ENCODE assay signal across 8 cellular contexts in genomic region chr10:23158370-23158769, GRCh38. TPM values are rescaled to one million over a fixed set of nuclear protein-coding genes. Genes with fewer than 3 reads are reported as not detected.
DNase-seq lines count a peak whose midpoint lies in the region; ATAC-seq and TF ChIP-seq lines count a peak whose summit lies in the region.

No MANE protein-coding gene starts in this region.

- H3K36me3 Mint-ChIP-seq in nephron (ENCODE audit: low read depth) = no peaks in the 10 kb centered on the region

- DNase-seq in AG08396 (ENCODE audit: low spot score) (peak; percentile 81), NCI-H2196 treated with DMSO at 0.1 percent for 48 hours (lab: John Stamatoyannopoulos, UW; ENCODE audit: unreplicated experiment) (peak; percentile 16), fibroblast of lung (ENCODE audit: low read depth in 2 of 2) (peak; percentile 42 to 74)
- DNase-seq in activated CD4-positive, alpha-beta T cell treated with anti-CD3 and anti-CD28 coated beads, Interleukin-2, amount 50 U/mL, for 1 hour = peak; percentile 22

- H3K36me3 ChIP-seq in fibroblast of lung (ENCODE audit: control insufficient read depth, insufficient read depth, low read length) = no peaks in the 10 kb centered on the region

- no peaks in the 10 kb centered on the region for H3K27me3 ChIP-seq in fibroblast of lung (ENCODE audit: control insufficient read depth, insufficient read depth, low read length)

- peaks cover 5% of the 10 kb centered on the region for H3K9me3 Mint-ChIP-seq in nephron

- ATAC-seq in HG03025 (IDR thresholded peaks at IDR 0.05; ENCODE audit: low FRiP score, unreplicated experiment) (peak; percentile 76), HG03469 (IDR thresholded peaks at IDR 0.05; ENCODE audit: unreplicated experiment) (no peak)

- H3K27ac Mint-ChIP-seq in nephron = no peak overlapping the region

- peak overlapping the region in 1 of 4 experiments; percentile 12 for H3K4me3 ChIP-seq in fibroblast of lung (replicated peaks in 1 of 4; ENCODE audit: control extremely low read depth in 1 of 4, insufficient read depth in 1 of 4, low read depth in 3 of 4, low read length in 4 of 4)

- no peak overlapping the region for H3K27ac ChIP-seq in fibroblast of lung (ENCODE audit: insufficient read depth, low read length)

- no peaks in the 10 kb centered on the region for H3K79me2 ChIP-seq in fibroblast of lung (ENCODE audit: control insufficient read depth, insufficient read depth, low read length)

- no peak overlapping the region for H2AFZ ChIP-seq in fibroblast of lung (ENCODE audit: low read length)

- peaks cover 64% of the 10 kb centered on the region for H3K27me3 Mint-ChIP-seq in nephron (ENCODE audit: low read depth)

- no peaks in the 10 kb centered on the region for H4K20me1 ChIP-seq in fibroblast of lung (ENCODE audit: control insufficient read depth, extremely low read depth, insufficient read depth, low read length)

- peak overlapping the region; percentile 23 for H3K4me2 ChIP-seq in fibroblast of lung (ENCODE audit: extremely low read depth, insufficient read depth, low read length)

- H3K4me1 Mint-ChIP-seq in nephron = peaks cover 14% of the 10 kb centered on the region

- TF ChIP-seq CTCF in GM12874 (IDR thresholded peaks at IDR 0.05; ENCODE audit: insufficient read depth, low read depth, low read length) (peak; percentile 83), fibroblast of lung (conservative IDR thresholded peaks at IDR 0.05 in 1 of 2, IDR thresholded peaks at IDR 0.05 in 1 of 2; ENCODE audit: low read depth in 1 of 2, low read length in 2 of 2) (peak; percentile 86 to 92), nephron (IDR thresholded peaks at IDR 0.05; ENCODE audit: unreplicated experiment in 3 of 3) (peak; percentile 83 to 94 (median 84))

- H3K9me3 ChIP-seq in fibroblast of lung (ENCODE audit: control insufficient read depth, insufficient read depth, low read depth, low read length) = no peaks in the 10 kb centered on the region

- H3K4me1 ChIP-seq in fibroblast of lung (ENCODE audit: control insufficient read depth, extremely low read depth, insufficient read depth, low read length) = peaks cover 2% of the 10 kb centered on the region

- H3K9ac ChIP-seq in fibroblast of lung (ENCODE audit: insufficient read depth, low read length) = no peak overlapping the region

- no peak overlapping the region for H3K4me3 Mint-ChIP-seq in nephron

RNA-seq across cellular contexts. Expression of gene PTF1A, which starts 33.7 kb away (rescaled TPM):
- not detected in 2 replicates for total RNA-seq in fibroblast of lung
- polyA plus RNA-seq in fibroblast of lung = not detected in 2 replicates
- polyA plus RNA-seq in fibroblast of lung (2012) = not detected in 2 replicates
- not detected in 2 replicates for polyA minus RNA-seq in fibroblast of lung (ENCODE audit: low replicate concordance)

Comparison
In these comparisons a context has a peak if more than half of its experiments do, and no peak if none do; other contexts are left out.
1. DNase-seq: peak in every context shown above with its lines; median percentile 81 in AG08396; 58 in fibroblast of lung; 22 in activated CD4-positive, alpha-beta T cell treated with anti-CD3 and anti-CD28 coated beads, Interleukin-2, amount 50 U/mL, for 1 hour; 16 in NCI-H2196 treated with DMSO at 0.1 percent for 48 hours.